ENCODE assay signal across 20 cellular contexts in the genomic region with DNA sequence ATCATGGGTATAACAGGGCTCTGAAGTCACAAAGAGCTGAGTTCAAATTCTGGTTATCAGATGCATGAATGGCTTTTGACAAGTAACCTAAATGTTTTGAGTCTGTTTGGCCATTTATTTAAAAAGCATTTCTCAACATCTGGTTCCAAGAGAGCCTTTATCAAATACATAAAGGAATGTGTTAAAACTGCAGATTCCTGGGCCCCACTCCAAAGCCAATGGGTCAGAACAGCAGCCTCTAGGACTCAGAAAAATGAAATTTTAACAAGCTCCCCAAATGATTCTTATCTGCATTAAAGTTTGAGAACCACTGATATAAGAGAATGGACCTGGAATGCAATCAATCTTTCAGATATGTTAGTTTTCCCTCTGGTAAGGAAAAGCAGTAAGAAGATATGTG. TPM values are rescaled to one million over a fixed set of nuclear protein-coding genes. Genes with fewer than 3 reads are reported as not detected.
DNase-seq lines count a peak whose midpoint lies in the region; ATAC-seq and TF ChIP-seq lines count a peak whose summit lies in the region.
"Had no signal": no experiment of that assay in that cellular context is flagged by ENCODE, and none has a peak within 500 bp of the region (broad histone marks: within the 10 kb centered on the region; RNA-seq: fewer than 3 reads in every experiment).

No MANE protein-coding gene starts in this region.

- H4K20me1 ChIP-seq in osteoblast (ENCODE audit: insufficient read depth, low read length), result no peaks in the 10 kb centered on the region

- peaks cover 18% of the 10 kb centered on the region for H3K36me3 ChIP-seq in osteoblast (ENCODE audit: insufficient read depth, low read length)
- H3K36me3 ChIP-seq: brain microvascular endothelial cell, colonic mucosa had no signal

- no peak for TF ChIP-seq CTCF in CD4-positive, alpha-beta T cell (IDR thresholded peaks at IDR 0.05)
- no peak for TF ChIP-seq CTCF in HFFc6 (IDR thresholded peaks at IDR 0.05)
- TF ChIP-seq CTCF in osteoblast (IDR thresholded peaks at IDR 0.05; ENCODE audit: extremely low read depth, low read depth, low read length), result no peak

- no peak for DNase-seq in CD4-positive, alpha-beta T cell
- DNase-seq in HFFc6 (peak; percentile 16), osteoblast (ENCODE audit: insufficient read length, low spot score, missing footprints) (peak; percentile 27), NCI-H524 (lab: John Stamatoyannopoulos, UW) (no peak), SHP77 treated with DMSO at 0.1 percent for 48 hours (lab: John Stamatoyannopoulos, UW) (no peak)
- DNase-seq in effector memory CD8-positive, alpha-beta T cell, result no peak
- DNase-seq in stimulated activated CD4-positive, alpha-beta T cell treated with anti-CD3 and anti-CD28 coated beads, Interleukin-2, amount 100 ng/mL, for 48 hours, result no peak
- DNase-seq: activated CD4-positive, CD25-positive, alpha-beta regulatory T cell treated with anti-CD3 and anti-CD28 coated beads, Interleukin-2, amount 50 U/mL, for 72 hours; activated T-cell treated with anti-CD3 and anti-CD28 coated beads, Interleukin-2, amount 50 U/mL, for 72 hours; AML-193; brain microvascular endothelial cell; colonic mucosa; midbrain; NCI-H1105; NCI-H2029 treated with DMSO at 0.1 percent for 48 hours; NCI-H345; PC-3; psoas muscle; stimulated activated naive CD4-positive, alpha-beta T cell treated with Interleukin-2 at 50 U/mL for 16 hours had no signal

- H3K4me3 Mint-ChIP-seq in CD4-positive, alpha-beta T cell, result peak overlapping the region; percentile 80
- H3K4me3 Mint-ChIP-seq in HFFc6, result peak overlapping the region; percentile 32; the same call in 1 of the 2 replicates
- peak overlapping the region; percentile 45 to 54 for H3K4me3 Mint-ChIP-seq in effector memory CD8-positive, alpha-beta T cell

- no peak overlapping the region for H3K4me2 ChIP-seq in osteoblast (ENCODE audit: insufficient read depth, low read length)

- H3K4me1 Mint-ChIP-seq in CD4-positive, alpha-beta T cell (ENCODE audit: low read depth), result peaks cover 80% of the 10 kb centered on the region
- peaks cover 57% of the 10 kb centered on the region for H3K4me1 Mint-ChIP-seq in HFFc6 (ENCODE audit: low read depth)
- H3K4me1 Mint-ChIP-seq in effector memory CD8-positive, alpha-beta T cell (ENCODE audit: low read depth in 2 of 2), result peaks cover 29 to 35% of the 10 kb centered on the region in 2 donors

- H3K27me3 Mint-ChIP-seq in CD4-positive, alpha-beta T cell, result no peaks in the 10 kb centered on the region
- no peaks in the 10 kb centered on the region; the same call in 1 of the 2 replicates for H3K27me3 Mint-ChIP-seq in HFFc6 (ENCODE audit: insufficient read depth)
- H3K27me3 Mint-ChIP-seq in effector memory CD8-positive, alpha-beta T cell, result no peaks in the 10 kb centered on the region

- ATAC-seq in CD4-positive, alpha-beta T cell (ENCODE audit: poor library complexity), result no peak
- ATAC-seq in effector memory CD8-positive, alpha-beta T cell (replicated peaks), result no peak
- ATAC-seq: activated T-cell treated with anti-CD3 and anti-CD28 coated beads, Interleukin-2, amount 50 U/mL, for 72 hours; left lobe of liver; PC-3; psoas muscle had no signal

- no peaks in the 10 kb centered on the region for H3K27me3 ChIP-seq in CD4-positive, alpha-beta T cell (ENCODE audit: control insufficient read depth, insufficient read depth, low read length)
- H3K27me3 ChIP-seq in osteoblast (ENCODE audit: insufficient read depth, low read length), result no peaks in the 10 kb centered on the region
- H3K27me3 ChIP-seq: brain microvascular endothelial cell, colonic mucosa had no signal

- no peaks in the 10 kb centered on the region for H3K9me3 ChIP-seq in CD4-positive, alpha-beta T cell (ENCODE audit: control insufficient read depth, low read length)
- no peaks in the 10 kb centered on the region for H3K9me3 ChIP-seq in osteoblast (ENCODE audit: low read depth, low read length)
- H3K9me3 ChIP-seq: colonic mucosa, psoas muscle had no signal

- intact Hi-C loops in CD4-positive, alpha-beta T cell (cut with DNase I, micrococcal nuclease), result loop anchor here in 1 of 2 experiments (5.0 kb wide), 1 partner anchor 35 kb away; no protein-coding TSS in a partner anchor

- H2AFZ ChIP-seq in osteoblast (ENCODE audit: low read length), result no peak overlapping the region

- H3K27ac Mint-ChIP-seq in CD4-positive, alpha-beta T cell, result peak overlapping the region; percentile 83
- peak overlapping the region; percentile 31; the same call in 1 of the 2 replicates for H3K27ac Mint-ChIP-seq in HFFc6
- peak overlapping the region in 1 of 2 donors; percentile 74 for H3K27ac Mint-ChIP-seq in effector memory CD8-positive, alpha-beta T cell
- H3K27ac Mint-ChIP-seq: activated T-cell treated with anti-CD3 and anti-CD28 coated beads, Interleukin-2, amount 50 U/mL, for 72 hours had no signal

- H3K27ac ChIP-seq in CD4-positive, alpha-beta T cell (ENCODE audit: low read depth, low read length), result no peak overlapping the region
- H3K27ac ChIP-seq in osteoblast (ENCODE audit: low read depth, low read length), result no peak overlapping the region
- H3K27ac ChIP-seq: brain microvascular endothelial cell, colonic mucosa, psoas muscle had no signal

- no peak overlapping the region for H3K4me3 ChIP-seq in osteoblast (ENCODE audit: insufficient read depth, low read length)
- H3K4me3 ChIP-seq: colonic mucosa, psoas muscle had no signal

- CTCF ChIA-PET in CD4-positive, alpha-beta T cell (lab: Charles Lee), result interaction anchor here (1.2 to 2.3 kb wide), 2 partner anchors 18 to 116 kb away, joined by 3 to 4 read pairs; no protein-coding TSS in a partner anchor

- H3K36me3 Mint-ChIP-seq in CD4-positive, alpha-beta T cell (ENCODE audit: low read depth), result peaks cover 46% of the 10 kb centered on the region
- peaks cover 35% of the 10 kb centered on the region for H3K36me3 Mint-ChIP-seq in HFFc6 (ENCODE audit: low read depth)
- peaks cover 38% of the 10 kb centered on the region for H3K36me3 Mint-ChIP-seq in effector memory CD8-positive, alpha-beta T cell (ENCODE audit: insufficient read depth)

- peaks cover 40% of the 10 kb centered on the region for H3K79me2 ChIP-seq in osteoblast (ENCODE audit: insufficient read depth, low read length)

- H3K4me1 ChIP-seq in osteoblast (ENCODE audit: insufficient read depth, low read length), result peaks cover 44% of the 10 kb centered on the region
- H3K4me1 ChIP-seq: colonic mucosa had no signal

- POLR2A ChIA-PET in CD4-positive, alpha-beta T cell (lab: Charles Lee), result interaction anchor here (0.8 to 2.1 kb wide), 4 partner anchors 18 to 261 kb away, joined by 3 to 8 read pairs (median 6); a partner anchor contains a TSS

- H3K9me3 Mint-ChIP-seq in CD4-positive, alpha-beta T cell, result no peaks in the 10 kb centered on the region
- H3K9me3 Mint-ChIP-seq in HFFc6, result no peaks in the 10 kb centered on the region
- no peaks in the 10 kb centered on the region for H3K9me3 Mint-ChIP-seq in effector memory CD8-positive, alpha-beta T cell
- H3K9me3 Mint-ChIP-seq: activated T-cell treated with anti-CD3 and anti-CD28 coated beads, Interleukin-2, amount 50 U/mL, for 72 hours had no signal

RNA-seq across cellular contexts. Expression of a gene that starts 3.4 kb away (rescaled TPM):
- total RNA-seq in CD4-positive, alpha-beta T cell, result 10 to 100 TPM; 26.2 to 29.5 TPM
- total RNA-seq in HFFc6 (2021; fragmentation: NEBNext Ultra II Directional; extraction: Animal tissue kit (Norgen Biotek cat#: 25700)), result 10 to 100 TPM; 47.2 to 53.5 (median 52.5) TPM
- total RNA-seq in osteoblast, result 22.7 and 28.2 TPM in 2 replicates

RNA-seq across cellular contexts. Expression of a gene that starts 56.9 kb away (rescaled TPM):
- total RNA-seq in CD4-positive, alpha-beta T cell, result 1 to 10 TPM; 2.4 to 2.9 TPM
- 10 to 100 TPM; 18.0 to 25.1 (median 20.5) TPM for total RNA-seq in HFFc6 (2021; fragmentation: NEBNext Ultra II Directional; extraction: Animal tissue kit (Norgen Biotek cat#: 25700))
- 41.5 and 56.5 TPM in 2 replicates for total RNA-seq in osteoblast

Comparison
In these comparisons a context has a peak if more than half of its experiments do, and no peak if none do; other contexts are left out.
1. DNase-seq: peak in HFFc6 (single experiment) and osteoblast (single experiment); none in CD4-positive, alpha-beta T cell (0 of 10), effector memory CD8-positive, alpha-beta T cell (0 of 3), NCI-H524 (0 of 2), SHP77 treated with DMSO at 0.1 percent for 48 hours (single experiment) and stimulated activated CD4-positive, alpha-beta T cell treated with anti-CD3 and anti-CD28 coated beads, Interleukin-2, amount 100 ng/mL, for 48 hours (0 of 2).
2. RNA of a gene that starts 56.9 kb away (total RNA-seq): 41.5 to 56.5 TPM in osteoblast and 18.0 to 25.1 TPM in HFFc6; 2.4 to 2.9 TPM in CD4-positive, alpha-beta T cell; every median in the first group is over 4 times any median in the second.
3. Peak in every context shown above with its lines, with median percentiles within 50 percentile points of each other: H3K4me3 Mint-ChIP-seq.